ENCODE assay signal across 19 cellular contexts in genomic region chr3:37282996-37283395, GRCh38. TPM values are rescaled to one million over a fixed set of nuclear protein-coding genes. Genes with fewer than 3 reads are reported as not detected.
A peak's percentile ranks its signal among the peaks of the same experiment; 100 is the strongest.
DNase-seq lines count a peak whose midpoint lies in the region; TF ChIP-seq lines count a peak whose summit lies in the region.
"Had no signal": no experiment of that assay in that cellular context is flagged by ENCODE, and none has a peak within 500 bp of the region (broad histone marks: within the 10 kb centered on the region; RNA-seq: fewer than 3 reads in every experiment).

No MANE protein-coding gene starts in this region.

- H3K4me1 ChIP-seq in ACC112 (ENCODE audit: control insufficient read depth, insufficient read depth, low read length, unreplicated experiment) (peaks cover 27% of the 10 kb centered on the region), adipocyte (ENCODE audit: control insufficient read depth, insufficient read depth, low read length) (peaks cover 18% of the 10 kb centered on the region), BE2C (no peaks in the 10 kb centered on the region)
- H3K4me1 ChIP-seq: BLaER1, Peyer's patch had no signal

- H2AFZ ChIP-seq in ACC112 (ENCODE audit: low read length, unreplicated experiment) = no peak overlapping the region

- TF ChIP-seq CTCF in fibroblast of the aortic adventitia (IDR thresholded peaks at IDR 0.05; ENCODE audit: insufficient read depth, low read length) (no peak), BE2C (IDR thresholded peaks at IDR 0.05; ENCODE audit: low read depth, low read length) (no peak)

- H3K9me3 ChIP-seq in adipocyte (ENCODE audit: control insufficient read depth, low read length) = no peaks in the 10 kb centered on the region
- H3K9me3 ChIP-seq in BE2C = no peaks in the 10 kb centered on the region
- H3K9me3 ChIP-seq: A549, BLaER1, Peyer's patch had no signal

- DNase-seq in HCEC 1CT (peak; percentile 25), adipocyte (ENCODE audit: low read depth) (peak; percentile 26), fibroblast of the aortic adventitia (ENCODE audit: low read depth) (peak; percentile 16), NCI-H1092 (lab: John Stamatoyannopoulos, UW) (no peak), BE2C (no peak), caudate nucleus (lab: John Stamatoyannopoulos, UW) (no peak)
- DNase-seq: CD4-positive, alpha-beta T cell; COR-L47; DMS79; NCI-H1105 treated with DMSO at 0.1 percent for 48 hours; NCI-H2029 treated with DMSO at 0.1 percent for 48 hours; NCI-H226; NCI-H510A treated with DMSO at 0.1 percent for 48 hours; NCI-H82; Peyer's patch had no signal

- H3K27me3 ChIP-seq in ACC112 (ENCODE audit: insufficient read depth, low read length) (no peaks in the 10 kb centered on the region), adipocyte (replicated peaks; ENCODE audit: control insufficient read depth, insufficient read depth, low read length) (no peaks in the 10 kb centered on the region), BE2C (no peaks in the 10 kb centered on the region)
- H3K27me3 ChIP-seq: BLaER1, Peyer's patch had no signal

- H3K4me3 ChIP-seq in ACC112 (ENCODE audit: low read depth, low read length) = no peak overlapping the region
- H3K4me3 ChIP-seq in adipocyte (ENCODE audit: low read length) = no peak overlapping the region
- H3K4me3 ChIP-seq in fibroblast of the aortic adventitia (ENCODE audit: low read depth, low read length) = no peak overlapping the region
- H3K4me3 ChIP-seq in BE2C (ENCODE audit: low read depth, low read length) = no peak overlapping the region
- H3K4me3 ChIP-seq: A549, BLaER1, Peyer's patch had no signal

- H3K27ac ChIP-seq in ACC112 (ENCODE audit: low read depth, low read length) (peak overlapping the region; percentile 28; the same call in 1 of the 2 replicates), caudate nucleus (ENCODE audit: low read depth, low read length) (no peak overlapping the region)
- H3K27ac ChIP-seq: A549, BLaER1, KMS-11, Peyer's patch had no signal

- no peak overlapping the region for H3K9ac ChIP-seq in adipocyte (ENCODE audit: low read length)
- H3K9ac ChIP-seq: BLaER1, KMS-11 had no signal

- H3K79me2 ChIP-seq in ACC112 (ENCODE audit: control insufficient read depth, insufficient read depth, low read length, unreplicated experiment) = peaks cover 15% of the 10 kb centered on the region

- H3K36me3 ChIP-seq in ACC112 (ENCODE audit: insufficient read depth, low read length) (peaks cover 16% of the 10 kb centered on the region), adipocyte (ENCODE audit: control insufficient read depth, insufficient read depth, low read length, severe bottlenecking) (peaks cover 59% of the 10 kb centered on the region), BE2C (no peaks in the 10 kb centered on the region)

RNA-seq across cellular contexts. Expression of gene GOLGA4, which starts 39.9 kb away (rescaled TPM):
- total RNA-seq in fibroblast of the aortic adventitia (ENCODE audit: low replicate concordance) = 88.1 and 118 TPM in 2 replicates
- 32.0 TPM for polyA plus RNA-seq in BE2C (2012; ENCODE audit: insufficient read depth, insufficient read length, low read depth)

Comparison
In these comparisons a context has a peak if more than half of its experiments do, and no peak if none do; other contexts are left out.
1. DNase-seq: peak in HCEC 1CT (single experiment), adipocyte (single experiment) and fibroblast of the aortic adventitia (single experiment); none in NCI-H1092 (single experiment), BE2C (single experiment) and caudate nucleus (0 of 61).